1 cellular context compared by ENCODE assay signal in the genomic region with DNA sequence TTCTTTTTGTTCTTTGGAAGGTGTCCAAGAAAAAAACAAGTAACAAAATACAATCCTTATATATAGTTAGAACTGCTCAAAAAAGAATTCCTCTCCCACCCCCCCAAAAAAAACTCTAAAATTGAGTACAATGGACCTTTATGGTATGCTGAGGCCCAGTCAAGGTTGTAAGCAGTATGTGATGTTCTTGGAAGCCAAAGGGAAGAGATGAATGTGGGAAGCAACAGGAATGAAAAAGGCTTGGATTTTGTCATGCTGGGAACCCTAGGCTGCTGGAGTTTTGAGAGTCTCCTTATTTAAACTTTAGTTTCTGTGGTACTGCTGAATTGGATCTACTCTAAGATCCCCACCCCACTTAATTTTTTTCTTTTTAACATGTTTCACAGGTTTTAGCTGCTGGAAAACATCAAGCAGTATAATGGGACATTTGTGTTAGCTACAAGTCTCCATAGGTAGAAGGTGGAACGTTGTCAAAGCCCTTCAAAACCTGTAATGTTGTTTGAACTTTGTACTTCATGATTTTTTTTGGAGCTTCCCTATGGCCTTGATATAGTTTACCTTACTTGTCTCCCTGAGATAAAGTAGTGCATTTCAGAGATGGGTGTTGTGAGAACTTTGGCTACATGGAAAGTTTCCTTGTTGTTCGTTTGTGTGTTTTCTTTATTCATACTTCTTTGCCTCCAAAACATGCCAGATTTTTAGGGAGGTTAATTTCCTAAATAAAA.
TF ChIP-seq lines count a peak whose summit lies in the region.

No MANE protein-coding gene starts in this region.

TF ChIP-seq in HepG2, 621 proteins besides CTCF, POLR2A, EP300 and RAD21 (continued from another document and continues in another):
- TF ChIP-seq, protein P1, sequence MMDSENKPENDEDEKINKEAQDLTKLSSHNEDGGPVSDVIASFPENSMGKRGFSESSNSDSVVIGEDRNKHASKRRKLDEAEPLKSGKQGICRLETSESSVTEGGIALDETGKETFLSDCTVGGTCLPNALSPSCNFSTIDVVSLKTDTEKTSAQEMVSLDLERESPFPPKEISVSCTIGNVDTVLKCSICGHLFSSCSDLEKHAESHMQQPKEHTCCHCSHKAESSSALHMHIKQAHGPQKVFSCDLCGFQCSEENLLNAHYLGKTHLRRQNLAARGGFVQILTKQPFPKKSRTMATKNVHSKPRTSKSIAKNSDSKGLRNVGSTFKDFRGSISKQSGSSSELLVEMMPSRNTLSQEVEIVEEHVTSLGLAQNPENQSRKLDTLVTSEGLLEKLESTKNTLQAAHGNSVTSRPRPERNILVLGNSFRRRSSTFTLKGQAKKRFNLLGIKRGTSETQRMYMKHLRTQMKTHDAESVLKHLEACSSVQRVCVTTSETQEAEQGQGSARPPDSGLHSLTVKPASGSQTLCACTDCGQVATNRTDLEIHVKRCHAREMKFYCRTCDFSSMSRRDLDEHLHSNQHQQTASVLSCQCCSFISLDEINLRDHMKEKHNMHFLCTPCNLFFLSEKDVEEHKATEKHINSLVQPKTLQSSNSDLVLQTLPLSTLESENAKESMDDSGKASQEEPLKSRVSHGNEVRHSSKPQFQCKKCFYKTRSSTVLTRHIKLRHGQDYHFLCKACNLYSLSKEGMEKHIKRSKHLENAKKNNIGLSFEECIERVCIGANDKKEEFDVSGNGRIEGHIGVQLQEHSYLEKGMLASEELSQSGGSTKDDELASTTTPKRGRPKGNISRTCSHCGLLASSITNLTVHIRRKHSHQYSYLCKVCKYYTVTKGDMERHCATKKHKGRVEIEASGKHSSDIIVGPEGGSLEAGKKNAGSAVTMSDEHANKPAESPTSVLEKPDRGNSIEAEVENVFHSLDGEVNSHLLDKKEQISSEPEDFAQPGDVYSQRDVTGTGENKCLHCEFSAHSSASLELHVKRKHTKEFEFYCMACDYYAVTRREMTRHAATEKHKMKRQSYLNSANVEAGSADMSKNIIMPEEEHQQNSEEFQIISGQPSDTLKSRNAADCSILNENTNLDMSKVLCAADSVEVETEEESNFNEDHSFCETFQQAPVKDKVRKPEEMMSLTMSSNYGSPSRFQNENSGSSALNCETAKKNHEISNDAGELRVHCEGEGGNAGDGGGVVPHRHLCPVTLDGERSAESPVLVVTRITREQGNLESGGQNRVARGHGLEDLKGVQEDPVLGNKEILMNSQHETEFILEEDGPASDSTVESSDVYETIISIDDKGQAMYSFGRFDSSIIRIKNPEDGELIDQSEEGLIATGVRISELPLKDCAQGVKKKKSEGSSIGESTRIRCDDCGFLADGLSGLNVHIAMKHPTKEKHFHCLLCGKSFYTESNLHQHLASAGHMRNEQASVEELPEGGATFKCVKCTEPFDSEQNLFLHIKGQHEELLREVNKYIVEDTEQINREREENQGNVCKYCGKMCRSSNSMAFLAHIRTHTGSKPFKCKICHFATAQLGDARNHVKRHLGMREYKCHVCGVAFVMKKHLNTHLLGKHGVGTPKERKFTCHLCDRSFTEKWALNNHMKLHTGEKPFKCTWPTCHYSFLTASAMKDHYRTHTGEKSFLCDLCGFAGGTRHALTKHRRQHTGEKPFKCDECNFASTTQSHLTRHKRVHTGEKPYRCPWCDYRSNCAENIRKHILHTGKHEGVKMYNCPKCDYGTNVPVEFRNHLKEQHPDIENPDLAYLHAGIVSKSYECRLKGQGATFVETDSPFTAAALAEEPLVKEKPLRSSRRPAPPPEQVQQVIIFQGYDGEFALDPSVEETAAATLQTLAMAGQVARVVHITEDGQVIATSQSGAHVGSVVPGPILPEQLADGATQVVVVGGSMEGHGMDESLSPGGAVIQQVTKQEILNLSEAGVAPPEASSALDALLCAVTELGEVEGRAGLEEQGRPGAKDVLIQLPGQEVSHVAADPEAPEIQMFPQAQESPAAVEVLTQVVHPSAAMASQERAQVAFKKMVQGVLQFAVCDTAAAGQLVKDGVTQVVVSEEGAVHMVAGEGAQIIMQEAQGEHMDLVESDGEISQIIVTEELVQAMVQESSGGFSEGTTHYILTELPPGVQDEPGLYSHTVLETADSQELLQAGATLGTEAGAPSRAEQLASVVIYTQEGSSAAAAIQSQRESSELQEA (CRISPR knock-in tag; IDR thresholded peaks at IDR 0.05; ENCODE audit: not compliant biosample characterization): no peak
- no peak for TF ChIP-seq SOX6 (IDR thresholded peaks at IDR 0.05)
- TF ChIP-seq SOX6 (CRISPR knock-in tag; IDR thresholded peaks at IDR 0.05): peak; percentile 34; the same call in 1 of the 2 replicates
- TF ChIP-seq, protein P2, sequence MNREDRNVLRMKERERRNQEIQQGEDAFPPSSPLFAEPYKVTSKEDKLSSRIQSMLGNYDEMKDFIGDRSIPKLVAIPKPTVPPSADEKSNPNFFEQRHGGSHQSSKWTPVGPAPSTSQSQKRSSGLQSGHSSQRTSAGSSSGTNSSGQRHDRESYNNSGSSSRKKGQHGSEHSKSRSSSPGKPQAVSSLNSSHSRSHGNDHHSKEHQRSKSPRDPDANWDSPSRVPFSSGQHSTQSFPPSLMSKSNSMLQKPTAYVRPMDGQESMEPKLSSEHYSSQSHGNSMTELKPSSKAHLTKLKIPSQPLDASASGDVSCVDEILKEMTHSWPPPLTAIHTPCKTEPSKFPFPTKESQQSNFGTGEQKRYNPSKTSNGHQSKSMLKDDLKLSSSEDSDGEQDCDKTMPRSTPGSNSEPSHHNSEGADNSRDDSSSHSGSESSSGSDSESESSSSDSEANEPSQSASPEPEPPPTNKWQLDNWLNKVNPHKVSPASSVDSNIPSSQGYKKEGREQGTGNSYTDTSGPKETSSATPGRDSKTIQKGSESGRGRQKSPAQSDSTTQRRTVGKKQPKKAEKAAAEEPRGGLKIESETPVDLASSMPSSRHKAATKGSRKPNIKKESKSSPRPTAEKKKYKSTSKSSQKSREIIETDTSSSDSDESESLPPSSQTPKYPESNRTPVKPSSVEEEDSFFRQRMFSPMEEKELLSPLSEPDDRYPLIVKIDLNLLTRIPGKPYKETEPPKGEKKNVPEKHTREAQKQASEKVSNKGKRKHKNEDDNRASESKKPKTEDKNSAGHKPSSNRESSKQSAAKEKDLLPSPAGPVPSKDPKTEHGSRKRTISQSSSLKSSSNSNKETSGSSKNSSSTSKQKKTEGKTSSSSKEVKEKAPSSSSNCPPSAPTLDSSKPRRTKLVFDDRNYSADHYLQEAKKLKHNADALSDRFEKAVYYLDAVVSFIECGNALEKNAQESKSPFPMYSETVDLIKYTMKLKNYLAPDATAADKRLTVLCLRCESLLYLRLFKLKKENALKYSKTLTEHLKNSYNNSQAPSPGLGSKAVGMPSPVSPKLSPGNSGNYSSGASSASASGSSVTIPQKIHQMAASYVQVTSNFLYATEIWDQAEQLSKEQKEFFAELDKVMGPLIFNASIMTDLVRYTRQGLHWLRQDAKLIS (CRISPR knock-in tag; IDR thresholded peaks at IDR 0.05): no peak
- 0 out of 2 replicates have a peak, but pooled peaks have one; percentile 15 for TF ChIP-seq MEF2D (CRISPR knock-in tag; IDR thresholded peaks at IDR 0.05)
- TF ChIP-seq MNT (IDR thresholded peaks at IDR 0.05): no peak
- TF ChIP-seq ZNF549 (CRISPR knock-in tag; IDR thresholded peaks at IDR 0.05): no peak
- no peak for TF ChIP-seq ZFP36L1 (CRISPR knock-in tag; IDR thresholded peaks at IDR 0.05)
- peak; percentile 52 for TF ChIP-seq HDAC2 (CRISPR knock-in tag; IDR thresholded peaks at IDR 0.05)
- no peak for TF ChIP-seq MTA1 (CRISPR knock-in tag; IDR thresholded peaks at IDR 0.05; ENCODE audit: borderline replicate concordance)
- TF ChIP-seq, protein P3, sequence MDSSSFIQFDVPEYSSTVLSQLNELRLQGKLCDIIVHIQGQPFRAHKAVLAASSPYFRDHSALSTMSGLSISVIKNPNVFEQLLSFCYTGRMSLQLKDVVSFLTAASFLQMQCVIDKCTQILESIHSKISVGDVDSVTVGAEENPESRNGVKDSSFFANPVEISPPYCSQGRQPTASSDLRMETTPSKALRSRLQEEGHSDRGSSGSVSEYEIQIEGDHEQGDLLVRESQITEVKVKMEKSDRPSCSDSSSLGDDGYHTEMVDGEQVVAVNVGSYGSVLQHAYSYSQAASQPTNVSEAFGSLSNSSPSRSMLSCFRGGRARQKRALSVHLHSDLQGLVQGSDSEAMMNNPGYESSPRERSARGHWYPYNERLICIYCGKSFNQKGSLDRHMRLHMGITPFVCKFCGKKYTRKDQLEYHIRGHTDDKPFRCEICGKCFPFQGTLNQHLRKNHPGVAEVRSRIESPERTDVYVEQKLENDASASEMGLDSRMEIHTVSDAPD (CRISPR knock-in tag; IDR thresholded peaks at IDR 0.05): no peak
- TF ChIP-seq ZNF317 (CRISPR knock-in tag; IDR thresholded peaks at IDR 0.05): no peak
- TF ChIP-seq HNF4G (IDR thresholded peaks at IDR 0.05; ENCODE audit: borderline replicate concordance, low read depth, low read length): peak; percentile 65; the same call in 1 of the 2 replicates
- no peak for TF ChIP-seq HNF4G (CRISPR knock-in tag; IDR thresholded peaks at IDR 0.05; ENCODE audit: borderline replicate concordance, low read depth)
- TF ChIP-seq TAF1 (CRISPR knock-in tag; IDR thresholded peaks at IDR 0.05): no peak
- TF ChIP-seq KLF12 (CRISPR knock-in tag; IDR thresholded peaks at IDR 0.05; ENCODE audit: borderline replicate concordance): no peak
- TF ChIP-seq, protein P4, sequence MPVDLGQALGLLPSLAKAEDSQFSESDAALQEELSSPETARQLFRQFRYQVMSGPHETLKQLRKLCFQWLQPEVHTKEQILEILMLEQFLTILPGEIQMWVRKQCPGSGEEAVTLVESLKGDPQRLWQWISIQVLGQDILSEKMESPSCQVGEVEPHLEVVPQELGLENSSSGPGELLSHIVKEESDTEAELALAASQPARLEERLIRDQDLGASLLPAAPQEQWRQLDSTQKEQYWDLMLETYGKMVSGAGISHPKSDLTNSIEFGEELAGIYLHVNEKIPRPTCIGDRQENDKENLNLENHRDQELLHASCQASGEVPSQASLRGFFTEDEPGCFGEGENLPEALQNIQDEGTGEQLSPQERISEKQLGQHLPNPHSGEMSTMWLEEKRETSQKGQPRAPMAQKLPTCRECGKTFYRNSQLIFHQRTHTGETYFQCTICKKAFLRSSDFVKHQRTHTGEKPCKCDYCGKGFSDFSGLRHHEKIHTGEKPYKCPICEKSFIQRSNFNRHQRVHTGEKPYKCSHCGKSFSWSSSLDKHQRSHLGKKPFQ (CRISPR knock-in tag; IDR thresholded peaks at IDR 0.05; ENCODE audit: insufficient replicate concordance): no peak
- TF ChIP-seq CREB1 (IDR thresholded peaks at IDR 0.05): no peak
- TF ChIP-seq CREB1 (CRISPR knock-in tag; IDR thresholded peaks at IDR 0.05): peak; percentile 53
- no peak for TF ChIP-seq ZNF30 (CRISPR knock-in tag; IDR thresholded peaks at IDR 0.05)
- TF ChIP-seq, protein P5, sequence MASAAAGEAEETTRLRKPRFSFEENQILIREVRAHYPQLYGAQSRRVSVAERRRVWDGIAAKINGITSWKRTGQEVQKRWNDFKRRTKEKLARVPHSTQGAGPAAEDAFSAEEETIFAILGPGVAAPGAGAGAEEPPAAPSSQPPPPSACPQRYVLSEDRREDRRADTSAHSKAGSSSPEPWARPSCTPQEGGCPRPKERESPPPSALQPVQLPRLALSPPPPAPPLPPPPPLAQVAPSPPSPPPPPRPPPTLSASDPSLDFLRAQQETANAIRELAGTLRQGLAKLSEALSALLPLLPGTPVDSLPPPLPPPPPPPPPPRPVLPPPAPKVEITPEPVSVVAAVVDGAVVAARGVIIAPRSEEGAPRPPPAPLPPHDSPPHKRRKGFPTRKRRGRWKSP (CRISPR knock-in tag; IDR thresholded peaks at IDR 0.05): no peak
- no peak for TF ChIP-seq HES4 (CRISPR knock-in tag; IDR thresholded peaks at IDR 0.05; ENCODE audit: borderline replicate concordance)
- no peak for TF ChIP-seq IRF1 (CRISPR knock-in tag; IDR thresholded peaks at IDR 0.05; ENCODE audit: low read depth)
- no peak for TF ChIP-seq KLF16 (CRISPR knock-in tag; IDR thresholded peaks at IDR 0.05)
- no peak for TF ChIP-seq FOXC1 (CRISPR knock-in tag; IDR thresholded peaks at IDR 0.05; ENCODE audit: borderline replicate concordance)
- TF ChIP-seq GFI1 (CRISPR knock-in tag; IDR thresholded peaks at IDR 0.05; ENCODE audit: borderline replicate concordance): no peak
- TF ChIP-seq MLXIP (CRISPR knock-in tag; IDR thresholded peaks at IDR 0.05; ENCODE audit: borderline replicate concordance): no peak
- TF ChIP-seq KDM5A (IDR thresholded peaks at IDR 0.05; ENCODE audit: borderline replicate concordance, low read length): no peak
- no peak for TF ChIP-seq SCMH1 (CRISPR knock-in tag; IDR thresholded peaks at IDR 0.05; ENCODE audit: borderline replicate concordance)
- TF ChIP-seq ATF5 (CRISPR knock-in tag; IDR thresholded peaks at IDR 0.05; ENCODE audit: low read depth): no peak
- no peak for TF ChIP-seq PHB2 (IDR thresholded peaks at IDR 0.05; ENCODE audit: partially characterized antibody)
